Comparison of ENCODE assay signal across 11 cellular contexts in genomic region chr9:68919666-68920065, GRCh38.
A peak's percentile ranks its signal among the peaks of the same experiment; 100 is the strongest.
DNase-seq lines count a peak whose midpoint lies in the region; ATAC-seq and TF ChIP-seq lines count a peak whose summit lies in the region.
"Had no signal": no experiment of that assay in that cellular context is flagged by ENCODE, and none has a peak within 500 bp of the region (broad histone marks: within the 10 kb centered on the region; RNA-seq: fewer than 3 reads in every experiment).

No MANE protein-coding gene starts in this region.

- H2AFZ ChIP-seq in osteoblast (ENCODE audit: low read length) = no peak overlapping the region

- H3K27ac Mint-ChIP-seq in activated CD8-positive, alpha-beta T cell treated with anti-CD3 and anti-CD28 coated beads for 36 hours = no peak overlapping the region
- H3K27ac Mint-ChIP-seq in stimulated activated effector memory CD8-positive, alpha-beta T cell treated with anti-CD3 and anti-CD28 coated beads, Interleukin-12 subunit alpha, Interleukin-12 subunit beta, amount 100 ng/mL, for 72 hours = no peak overlapping the region

- H3K27ac ChIP-seq in osteoblast (ENCODE audit: low read depth, low read length) = no peak overlapping the region
- H3K27ac ChIP-seq: adrenal gland had no signal

- POLR2A ChIA-PET in activated CD8-positive, alpha-beta T cell treated with anti-CD3 and anti-CD28 coated beads for 36 hours (lab: Charles Lee) = no interaction called here

- CTCF ChIA-PET in activated CD8-positive, alpha-beta T cell treated with anti-CD3 and anti-CD28 coated beads for 36 hours (lab: Charles Lee) = interaction anchor here (0.7 to 1.2 kb wide), 3 partner anchors 23 to 218 kb away, joined by 3 read pairs; no protein-coding TSS in a partner anchor

- H3K36me3 ChIP-seq in osteoblast (ENCODE audit: insufficient read depth, low read length) = no peaks in the 10 kb centered on the region
- H3K36me3 ChIP-seq: adrenal gland had no signal

- H3K36me3 Mint-ChIP-seq in activated CD8-positive, alpha-beta T cell treated with anti-CD3 and anti-CD28 coated beads for 36 hours (ENCODE audit: low read depth) = no peaks in the 10 kb centered on the region
- no peaks in the 10 kb centered on the region for H3K36me3 Mint-ChIP-seq in stimulated activated effector memory CD8-positive, alpha-beta T cell treated with anti-CD3 and anti-CD28 coated beads, Interleukin-12 subunit alpha, Interleukin-12 subunit beta, amount 100 ng/mL, for 72 hours

- no peaks in the 10 kb centered on the region for H3K9me3 ChIP-seq in osteoblast (ENCODE audit: low read depth, low read length)
- H3K9me3 ChIP-seq: adrenal gland had no signal

- TF ChIP-seq CTCF in osteoblast (IDR thresholded peaks at IDR 0.05; ENCODE audit: extremely low read depth, low read depth, low read length) = no peak
- TF ChIP-seq CTCF in activated CD8-positive, alpha-beta T cell treated with anti-CD3 and anti-CD28 coated beads for 36 hours (IDR thresholded peaks at IDR 0.05) = no peak

- DNase-seq in osteoblast (ENCODE audit: insufficient read length, low spot score, missing footprints) = peak; percentile 13
- no peak for DNase-seq in activated CD8-positive, alpha-beta T cell treated with anti-CD3 and anti-CD28 coated beads for 36 hours
- DNase-seq in stimulated activated effector memory CD8-positive, alpha-beta T cell treated with anti-CD3 and anti-CD28 coated beads, Interleukin-12 subunit alpha, Interleukin-12 subunit beta, amount 100 ng/mL, for 72 hours (ENCODE audit: low spot score in 2 of 2) = no peak
- DNase-seq in NCI-H510A treated with DMSO at 0.1 percent for 48 hours (lab: John Stamatoyannopoulos, UW) = no peak
- DNase-seq: adrenal gland, KBM-7, NCI-H2171 treated with DMSO at 0.1 percent for 48 hours, right cardiac atrium had no signal

- peaks cover 6% of the 10 kb centered on the region for H3K27me3 Mint-ChIP-seq in activated CD8-positive, alpha-beta T cell treated with anti-CD3 and anti-CD28 coated beads for 36 hours

- H3K4me2 ChIP-seq in osteoblast (ENCODE audit: insufficient read depth, low read length) = no peak overlapping the region

- peak; percentile 52 for ATAC-seq in GM18907 (IDR thresholded peaks at IDR 0.05; ENCODE audit: unreplicated experiment)
- ATAC-seq in GM21723 (IDR thresholded peaks at IDR 0.05; ENCODE audit: unreplicated experiment) = peak; percentile 63
- ATAC-seq in HG03521 (IDR thresholded peaks at IDR 0.05; ENCODE audit: unreplicated experiment) = peak; percentile 34
- no peak for ATAC-seq in activated CD8-positive, alpha-beta T cell treated with anti-CD3 and anti-CD28 coated beads for 36 hours
- no peak for ATAC-seq in stimulated activated effector memory CD8-positive, alpha-beta T cell treated with anti-CD3 and anti-CD28 coated beads, Interleukin-12 subunit alpha, Interleukin-12 subunit beta, amount 100 ng/mL, for 72 hours
- ATAC-seq: right cardiac atrium had no signal

- intact Hi-C loops in activated CD8-positive, alpha-beta T cell treated with anti-CD3 and anti-CD28 coated beads for 36 hours (cut with micrococcal nuclease) = no loop called here

- H3K4me3 ChIP-seq in osteoblast (ENCODE audit: insufficient read depth, low read length) = no peak overlapping the region
- H3K4me3 ChIP-seq: adrenal gland had no signal

- H3K4me1 Mint-ChIP-seq in activated CD8-positive, alpha-beta T cell treated with anti-CD3 and anti-CD28 coated beads for 36 hours (ENCODE audit: low read depth) = no peaks in the 10 kb centered on the region
- no peaks in the 10 kb centered on the region for H3K4me1 Mint-ChIP-seq in stimulated activated effector memory CD8-positive, alpha-beta T cell treated with anti-CD3 and anti-CD28 coated beads, Interleukin-12 subunit alpha, Interleukin-12 subunit beta, amount 100 ng/mL, for 72 hours

- no peaks in the 10 kb centered on the region for H4K20me1 ChIP-seq in osteoblast (ENCODE audit: insufficient read depth, low read length)

- no peak overlapping the region for H3K4me3 Mint-ChIP-seq in activated CD8-positive, alpha-beta T cell treated with anti-CD3 and anti-CD28 coated beads for 36 hours
- H3K4me3 Mint-ChIP-seq in stimulated activated effector memory CD8-positive, alpha-beta T cell treated with anti-CD3 and anti-CD28 coated beads, Interleukin-12 subunit alpha, Interleukin-12 subunit beta, amount 100 ng/mL, for 72 hours = no peak overlapping the region

- no peaks in the 10 kb centered on the region for H3K27me3 ChIP-seq in osteoblast (ENCODE audit: insufficient read depth, low read length)
- H3K27me3 ChIP-seq: adrenal gland had no signal

- H3K79me2 ChIP-seq in osteoblast (ENCODE audit: insufficient read depth, low read length) = no peaks in the 10 kb centered on the region

- H3K9me3 Mint-ChIP-seq in activated CD8-positive, alpha-beta T cell treated with anti-CD3 and anti-CD28 coated beads for 36 hours = no peaks in the 10 kb centered on the region
- no peaks in the 10 kb centered on the region for H3K9me3 Mint-ChIP-seq in stimulated activated effector memory CD8-positive, alpha-beta T cell treated with anti-CD3 and anti-CD28 coated beads, Interleukin-12 subunit alpha, Interleukin-12 subunit beta, amount 100 ng/mL, for 72 hours

- H3K4me1 ChIP-seq in osteoblast (ENCODE audit: insufficient read depth, low read length) = no peaks in the 10 kb centered on the region
- H3K4me1 ChIP-seq: adrenal gland had no signal

Comparison
In these comparisons a context has a peak if more than half of its experiments do, and no peak if none do; other contexts are left out.
1. ATAC-seq: peak in GM18907 (single experiment), GM21723 (single experiment) and HG03521 (single experiment); none in activated CD8-positive, alpha-beta T cell treated with anti-CD3 and anti-CD28 coated beads for 36 hours (single experiment) and stimulated activated effector memory CD8-positive, alpha-beta T cell treated with anti-CD3 and anti-CD28 coated beads, Interleukin-12 subunit alpha, Interleukin-12 subunit beta, amount 100 ng/mL, for 72 hours (single experiment).